In genomic region chr19:38263696-38264485, GRCh38 we compare ENCODE assay signal across 1 cellular context.
TF ChIP-seq lines count a peak whose summit lies in the region.

No MANE protein-coding gene starts in this region.

TF ChIP-seq in HEK293, 187 proteins besides CTCF, POLR2A, EP300 and RAD21 (continued from another document):
- TF ChIP-seq, protein P1, sequence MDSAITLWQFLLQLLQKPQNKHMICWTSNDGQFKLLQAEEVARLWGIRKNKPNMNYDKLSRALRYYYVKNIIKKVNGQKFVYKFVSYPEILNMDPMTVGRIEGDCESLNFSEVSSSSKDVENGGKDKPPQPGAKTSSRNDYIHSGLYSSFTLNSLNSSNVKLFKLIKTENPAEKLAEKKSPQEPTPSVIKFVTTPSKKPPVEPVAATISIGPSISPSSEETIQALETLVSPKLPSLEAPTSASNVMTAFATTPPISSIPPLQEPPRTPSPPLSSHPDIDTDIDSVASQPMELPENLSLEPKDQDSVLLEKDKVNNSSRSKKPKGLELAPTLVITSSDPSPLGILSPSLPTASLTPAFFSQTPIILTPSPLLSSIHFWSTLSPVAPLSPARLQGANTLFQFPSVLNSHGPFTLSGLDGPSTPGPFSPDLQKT (IDR thresholded peaks at IDR 0.05; ENCODE audit: borderline replicate concordance, low read depth, low read length) = no peak
